In the genomic region with DNA sequence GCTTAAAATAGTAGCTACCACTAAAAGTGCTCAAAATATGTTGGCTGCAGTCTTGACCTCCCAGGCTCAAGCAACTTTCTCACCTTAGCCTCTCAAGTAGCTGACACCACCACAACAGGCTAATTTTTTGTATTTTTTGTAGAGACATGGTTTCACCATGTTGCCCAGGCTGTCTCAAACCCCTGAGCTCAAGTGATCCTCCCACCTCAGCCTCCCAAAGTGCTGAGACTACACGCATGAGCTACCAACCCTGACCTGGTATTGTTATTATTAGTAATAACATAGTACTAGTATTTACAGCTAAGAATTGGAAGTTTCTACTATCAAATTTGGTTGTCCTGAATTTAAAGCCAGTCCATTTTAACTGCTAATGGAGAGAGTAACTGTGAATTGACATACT, we compare ENCODE assay signal across 11 cellular contexts. TPM values are rescaled to one million over a fixed set of nuclear protein-coding genes. Genes with fewer than 3 reads are reported as not detected.
DNase-seq lines count a peak whose midpoint lies in the region; ATAC-seq and TF ChIP-seq lines count a peak whose summit lies in the region.
"Had no signal": no experiment of that assay in that cellular context is flagged by ENCODE, and none has a peak within 500 bp of the region (broad histone marks: within the 10 kb centered on the region; RNA-seq: fewer than 3 reads in every experiment).

No MANE protein-coding gene starts in this region.

- peak overlapping the region; percentile 30 for H3K4me3 Mint-ChIP-seq in activated T-helper 2 cell treated with anti-CD3 and anti-CD28 coated beads, Interferon-gamma antibody, Interleukin-2, Interleukin-4, amounts not matched to agents 10 μg/mL and 5 μg/mL and 100 μg/mL, durations not matched to agents 14 hours and 24 hours and 36 hours (ENCODE audit: low read depth)

- peaks cover 52% of the 10 kb centered on the region for H3K4me1 Mint-ChIP-seq in activated T-helper 2 cell treated with anti-CD3 and anti-CD28 coated beads, Interferon-gamma antibody, Interleukin-2, Interleukin-4, amounts not matched to agents 10 μg/mL and 5 μg/mL and 100 μg/mL, durations not matched to agents 14 hours and 24 hours and 36 hours (ENCODE audit: low read depth)

- peak; percentile 46 for ATAC-seq in GM18505 (IDR thresholded peaks at IDR 0.05; ENCODE audit: unreplicated experiment)
- peak; percentile 44 for ATAC-seq in GM21381 (IDR thresholded peaks at IDR 0.05; ENCODE audit: unreplicated experiment)
- peak; percentile 41 for ATAC-seq in HG03103 (IDR thresholded peaks at IDR 0.05; ENCODE audit: low read depth, unreplicated experiment)

- peaks cover 8% of the 10 kb centered on the region for H3K9me3 Mint-ChIP-seq in activated T-helper 2 cell treated with anti-CD3 and anti-CD28 coated beads, Interferon-gamma antibody, Interleukin-2, Interleukin-4, amounts not matched to agents 10 μg/mL and 5 μg/mL and 100 μg/mL, durations not matched to agents 14 hours and 24 hours and 36 hours

- no peaks in the 10 kb centered on the region for H3K27me3 Mint-ChIP-seq in activated T-helper 2 cell treated with anti-CD3 and anti-CD28 coated beads, Interferon-gamma antibody, Interleukin-2, Interleukin-4, amounts not matched to agents 10 μg/mL and 5 μg/mL and 100 μg/mL, durations not matched to agents 14 hours and 24 hours and 36 hours (ENCODE audit: low read depth)

- H3K27ac Mint-ChIP-seq in activated T-helper 2 cell treated with anti-CD3 and anti-CD28 coated beads, Interferon-gamma antibody, Interleukin-2, Interleukin-4, amounts not matched to agents 10 μg/mL and 5 μg/mL and 100 μg/mL, durations not matched to agents 14 hours and 24 hours and 36 hours: no peak overlapping the region

- DNase-seq in activated T-helper 2 cell treated with anti-CD3 and anti-CD28 coated beads, Interferon-gamma antibody, Interleukin-2, Interleukin-4, amounts not matched to agents 10 μg/mL and 5 μg/mL and 100 μg/mL, durations not matched to agents 14 hours and 24 hours and 36 hours (ENCODE audit: low spot score): no peak
- no peak for DNase-seq in NCI-H2081 treated with DMSO at 0.1 percent for 48 hours (lab: John Stamatoyannopoulos, UW)
- no peak for DNase-seq in NCI-H1105 treated with DMSO at 0.1 percent for 48 hours (lab: John Stamatoyannopoulos, UW)
- no peak for DNase-seq in NCI-H1105 (lab: John Stamatoyannopoulos, UW)
- no peak for DNase-seq in hepatic stellate cell (ENCODE audit: low spot score)
- DNase-seq: MG63, NCI-H69 had no signal

- no peak for TF ChIP-seq POLR2A in GM18505 (IDR thresholded peaks at IDR 0.05; ENCODE audit: borderline replicate concordance, extremely low read depth, insufficient read depth, insufficient read length)

- intact Hi-C loops in activated T-helper 2 cell treated with anti-CD3 and anti-CD28 coated beads, Interferon-gamma antibody, Interleukin-2, Interleukin-4, amounts not matched to agents 10 μg/mL and 5 μg/mL and 100 μg/mL, durations not matched to agents 14 hours and 24 hours and 36 hours (cut with micrococcal nuclease): no loop called here

- peaks cover 78% of the 10 kb centered on the region for H3K36me3 Mint-ChIP-seq in activated T-helper 2 cell treated with anti-CD3 and anti-CD28 coated beads, Interferon-gamma antibody, Interleukin-2, Interleukin-4, amounts not matched to agents 10 μg/mL and 5 μg/mL and 100 μg/mL, durations not matched to agents 14 hours and 24 hours and 36 hours (ENCODE audit: low read depth)

RNA-seq across cellular contexts. Expression of a gene that starts 18.0 kb away (rescaled TPM):
- total RNA-seq in activated T-helper 2 cell treated with anti-CD3 and anti-CD28 coated beads, Interferon-gamma antibody, Interleukin-2, Interleukin-4, amounts not matched to agents 10 μg/mL and 5 μg/mL and 100 μg/mL, durations not matched to agents 14 hours and 24 hours and 36 hours: 18.8 and 18.9 TPM in 2 replicates
- total RNA-seq: epithelial cell of proximal tubule had no signal

RNA-seq across cellular contexts. Expression of a gene that starts 31.2 kb away (rescaled TPM):
- total RNA-seq in activated T-helper 2 cell treated with anti-CD3 and anti-CD28 coated beads, Interferon-gamma antibody, Interleukin-2, Interleukin-4, amounts not matched to agents 10 μg/mL and 5 μg/mL and 100 μg/mL, durations not matched to agents 14 hours and 24 hours and 36 hours: 31.6 and 32.0 TPM in 2 replicates
